Comparison of ENCODE assay signal across 18 cellular contexts in the genomic region with DNA sequence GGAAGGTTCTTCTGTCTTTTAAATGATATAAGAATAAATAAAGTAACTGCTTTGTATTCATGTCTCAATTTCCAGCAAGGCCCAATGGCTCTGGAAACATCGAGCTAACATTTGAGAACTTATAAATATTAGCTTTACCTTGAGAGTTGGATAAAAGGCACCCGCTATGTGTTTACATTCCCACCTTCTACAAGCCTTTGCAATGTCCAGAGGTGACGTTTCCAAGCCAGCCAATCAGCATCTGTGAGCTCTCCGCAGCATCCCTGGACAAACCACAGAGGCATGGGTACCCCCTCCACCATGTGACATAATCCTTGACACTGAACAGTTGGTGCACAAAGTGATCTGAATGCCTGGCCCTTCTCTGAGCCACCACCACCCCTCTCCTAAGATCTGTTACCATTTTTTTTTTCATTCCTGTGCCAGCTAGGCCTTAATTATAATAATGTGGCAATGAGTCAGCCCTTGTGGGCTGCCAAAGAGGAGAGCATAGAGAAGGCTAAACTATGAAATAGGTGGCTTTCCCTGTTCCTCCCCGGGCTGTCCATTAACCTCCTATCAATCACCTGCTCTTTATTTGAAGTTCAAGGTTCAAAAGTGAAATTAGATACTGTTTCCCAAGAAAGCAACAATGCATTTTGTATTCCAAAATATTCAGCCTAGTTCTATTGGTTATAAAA. TPM values are rescaled to one million over a fixed set of nuclear protein-coding genes. Genes with fewer than 3 reads are reported as not detected.
A peak's percentile ranks its signal among the peaks of the same experiment; 100 is the strongest.
DNase-seq lines count a peak whose midpoint lies in the region; ATAC-seq and TF ChIP-seq lines count a peak whose summit lies in the region.
"Had no signal": no experiment of that assay in that cellular context is flagged by ENCODE, and none has a peak within 500 bp of the region (broad histone marks: within the 10 kb centered on the region; RNA-seq: fewer than 3 reads in every experiment).

No MANE protein-coding gene starts in this region.

- H3K4me3 Mint-ChIP-seq in stimulated activated memory B cell treated with anti-CD40 and anti-IgM and Interleukin-4, amounts not matched to agents 10 μg/mL and 1 μg/mL and 100 μg/mL, for 72 hours: no peak overlapping the region
- no peak overlapping the region for H3K4me3 Mint-ChIP-seq in osteocyte (ENCODE audit: unreplicated experiment)
- H3K4me3 Mint-ChIP-seq: CD4-positive, CD25-positive, alpha-beta regulatory T cell; GM23338; H9 had no signal

- peaks cover 3% of the 10 kb centered on the region for H3K9me3 Mint-ChIP-seq in stimulated activated memory B cell treated with anti-CD40 and anti-IgM and Interleukin-4, amounts not matched to agents 10 μg/mL and 1 μg/mL and 100 μg/mL, for 72 hours
- H3K9me3 Mint-ChIP-seq in osteocyte (ENCODE audit: unreplicated experiment): peaks cover 8% of the 10 kb centered on the region

- H3K27me3 Mint-ChIP-seq in stimulated activated memory B cell treated with anti-CD40 and anti-IgM and Interleukin-4, amounts not matched to agents 10 μg/mL and 1 μg/mL and 100 μg/mL, for 72 hours: peaks cover 25% of the 10 kb centered on the region
- H3K27me3 Mint-ChIP-seq in osteocyte (ENCODE audit: unreplicated experiment): no peaks in the 10 kb centered on the region

- no peak for TF ChIP-seq CTCF in mucosa of descending colon (IDR thresholded peaks at IDR 0.05)
- TF ChIP-seq CTCF in osteocyte (IDR thresholded peaks at IDR 0.05): no peak
- no peak for TF ChIP-seq CTCF in tibial artery (IDR thresholded peaks at IDR 0.05)

- H3K36me3 ChIP-seq in mucosa of descending colon (ENCODE audit: low read depth): no peaks in the 10 kb centered on the region
- H3K36me3 ChIP-seq in tibial artery: no peaks in the 10 kb centered on the region
- H3K36me3 ChIP-seq: BLaER1 treated with 17β-estradiol and CSF1 and Interleukin-3, amounts not matched to agents 10 nM and 100 nM had no signal

- peak; percentile 4 for DNase-seq in NCI-H748 (lab: John Stamatoyannopoulos, UW; ENCODE audit: unreplicated experiment)
- no peak for DNase-seq in NCI-H748 treated with DMSO at 0.1 percent for 48 hours (lab: John Stamatoyannopoulos, UW)
- DNase-seq in NCI-H774 (lab: John Stamatoyannopoulos, UW): peak; percentile 75
- DNase-seq in left lobe of liver (ENCODE audit: low spot score): peak; percentile 64
- no peak for DNase-seq in mucosa of descending colon
- no peak for DNase-seq in osteocyte (ENCODE audit: extremely low spot score, unreplicated experiment)
- DNase-seq in tibial artery: no peak
- DNase-seq: 8988T; AML-193; CD4-positive, CD25-positive, alpha-beta regulatory T cell; DMS79; H9 had no signal

- H3K27me3 ChIP-seq in tibial artery: peaks cover 0 to 53% of the 10 kb centered on the region in 2 donors
- H3K27me3 ChIP-seq: BLaER1 treated with 17β-estradiol and CSF1 and Interleukin-3, amounts not matched to agents 10 nM and 100 nM had no signal

- no peak overlapping the region for H3K27ac Mint-ChIP-seq in stimulated activated memory B cell treated with anti-CD40 and anti-IgM and Interleukin-4, amounts not matched to agents 10 μg/mL and 1 μg/mL and 100 μg/mL, for 72 hours
- H3K27ac Mint-ChIP-seq in osteocyte (ENCODE audit: unreplicated experiment): no peak overlapping the region
- H3K27ac Mint-ChIP-seq: CD4-positive, CD25-positive, alpha-beta regulatory T cell; GM23338; H9 had no signal

- intact Hi-C loops in mucosa of descending colon (cut with DNase I, micrococcal nuclease) (no loop called here), tibial artery (cut with DNase I; ENCODE audit: low total_unique reads) (no loop called here)

- no peaks in the 10 kb centered on the region for H3K4me1 Mint-ChIP-seq in stimulated activated memory B cell treated with anti-CD40 and anti-IgM and Interleukin-4, amounts not matched to agents 10 μg/mL and 1 μg/mL and 100 μg/mL, for 72 hours
- H3K4me1 Mint-ChIP-seq in osteocyte (ENCODE audit: unreplicated experiment): no peaks in the 10 kb centered on the region
- H3K4me1 Mint-ChIP-seq: CD4-positive, CD25-positive, alpha-beta regulatory T cell; GM23338; H9 had no signal

- H3K9me3 ChIP-seq in mucosa of descending colon (no peaks in the 10 kb centered on the region), tibial artery (no peaks in the 10 kb centered on the region)

- ATAC-seq in left lobe of liver (peak; percentile 74), mucosa of descending colon (peak; percentile 69)
- ATAC-seq in stimulated activated memory B cell treated with anti-CD40 and anti-IgM and Interleukin-4, amounts not matched to agents 10 μg/mL and 1 μg/mL and 100 μg/mL, for 72 hours: no peak
- ATAC-seq: GM12878, GM23338 had no signal

- no peak overlapping the region for H3K27ac ChIP-seq in tibial artery
- H3K27ac ChIP-seq: BLaER1 treated with 17β-estradiol and CSF1 and Interleukin-3, amounts not matched to agents 10 nM and 100 nM had no signal

- no peaks in the 10 kb centered on the region for H3K36me3 Mint-ChIP-seq in stimulated activated memory B cell treated with anti-CD40 and anti-IgM and Interleukin-4, amounts not matched to agents 10 μg/mL and 1 μg/mL and 100 μg/mL, for 72 hours
- H3K36me3 Mint-ChIP-seq in osteocyte (ENCODE audit: unreplicated experiment): no peaks in the 10 kb centered on the region
- H3K36me3 Mint-ChIP-seq: CD4-positive, CD25-positive, alpha-beta regulatory T cell had no signal

- H3K4me1 ChIP-seq in mucosa of descending colon (ENCODE audit: low read depth) (no peaks in the 10 kb centered on the region), tibial artery (peaks cover 0 to 19% (median 11%) of the 10 kb centered on the region in 4 donors)
- H3K4me1 ChIP-seq: BLaER1 treated with 17β-estradiol and CSF1 and Interleukin-3, amounts not matched to agents 10 nM and 100 nM had no signal

- H3K4me3 ChIP-seq in mucosa of descending colon (no peak overlapping the region), tibial artery (no peak overlapping the region)
- H3K4me3 ChIP-seq: BLaER1 treated with 17β-estradiol and CSF1 and Interleukin-3, amounts not matched to agents 10 nM and 100 nM; GM12878; GM23338 had no signal

RNA-seq across cellular contexts. Expression of gene CBLN4, which starts 4.1 kb away (rescaled TPM):
- not detected for total RNA-seq in left lobe of liver
- not detected for total RNA-seq in mucosa of descending colon
- not detected in 2 replicates for total RNA-seq in osteocyte
- total RNA-seq: CD4-positive, CD25-positive, alpha-beta regulatory T cell; G401; GM12878; GM23338; H9; HT-29 had no signal

Comparison
In these comparisons a context has a peak if more than half of its experiments do, and no peak if none do; other contexts are left out.
1. DNase-seq: peak in NCI-H748 (single experiment), NCI-H774 (single experiment) and left lobe of liver (single experiment); none in NCI-H748 treated with DMSO at 0.1 percent for 48 hours (single experiment), mucosa of descending colon (0 of 3), osteocyte (single experiment) and tibial artery (0 of 2).